6 cellular contexts compared by ENCODE assay signal in genomic region chr19:17394891-17395415, GRCh38. TPM values are rescaled to one million over a fixed set of nuclear protein-coding genes. Genes with fewer than 3 reads are reported as not detected.
DNase-seq lines count a peak whose midpoint lies in the region; TF ChIP-seq lines count a peak whose summit lies in the region.

No MANE protein-coding gene starts in this region.

- H3K79me2 ChIP-seq in fibroblast of lung (ENCODE audit: control insufficient read depth, insufficient read depth, low read length): no peaks in the 10 kb centered on the region

- no peaks in the 10 kb centered on the region for H4K20me1 ChIP-seq in fibroblast of lung (ENCODE audit: control insufficient read depth, extremely low read depth, insufficient read depth, low read length)

- H3K36me3 ChIP-seq in fibroblast of lung (ENCODE audit: control insufficient read depth, insufficient read depth, low read length): no peaks in the 10 kb centered on the region

- no peak overlapping the region for H3K9ac ChIP-seq in fibroblast of lung (ENCODE audit: insufficient read depth, low read length)

- no peak overlapping the region for H3K4me2 ChIP-seq in fibroblast of lung (ENCODE audit: extremely low read depth, insufficient read depth, low read length)

- H3K9me3 ChIP-seq in fibroblast of lung (ENCODE audit: control insufficient read depth, insufficient read depth, low read depth, low read length): no peaks in the 10 kb centered on the region

- H3K4me1 ChIP-seq in fibroblast of lung (ENCODE audit: control insufficient read depth, extremely low read depth, insufficient read depth, low read length): peaks cover 2% of the 10 kb centered on the region

- TF ChIP-seq CTCF in VCaP (conservative IDR thresholded peaks at IDR 0.05) (peak; percentile 71), fibroblast of lung (conservative IDR thresholded peaks at IDR 0.05 in 1 of 2, IDR thresholded peaks at IDR 0.05 in 1 of 2; ENCODE audit: low read depth in 1 of 2, low read length in 2 of 2) (peak; percentile 32 to 65)

- H2AFZ ChIP-seq in fibroblast of lung (ENCODE audit: low read length): no peak overlapping the region

- no peak overlapping the region for H3K4me3 ChIP-seq in fibroblast of lung (replicated peaks in 1 of 4; ENCODE audit: control extremely low read depth in 1 of 4, insufficient read depth in 1 of 4, low read depth in 3 of 4, low read length in 4 of 4)

- peaks cover 3% of the 10 kb centered on the region for H3K27me3 ChIP-seq in fibroblast of lung (ENCODE audit: control insufficient read depth, insufficient read depth, low read length)

- DNase-seq in DMS53 (lab: John Stamatoyannopoulos, UW) (peak; percentile 44), DMS53 treated with DMSO at 0.1 percent for 48 hours (lab: John Stamatoyannopoulos, UW; ENCODE audit: unreplicated experiment) (no peak), fibroblast of lung (ENCODE audit: low read depth in 2 of 2) (peak; percentile 27 to 52), COR-L47 (lab: John Stamatoyannopoulos, UW) (no peak)
- DNase-seq in stimulated activated CD4-positive, alpha-beta T cell treated with anti-CD3 and anti-CD28 coated beads, Interleukin-1b, Interleukin-23, amount 100 ng/mL, for 24 hours (ENCODE audit: low read depth in 4 of 4, low spot score in 1 of 4): peak in 3 of 4 experiments; percentile 53 to 69 (median 67)

- H3K27ac ChIP-seq in VCaP (no peak overlapping the region), fibroblast of lung (ENCODE audit: insufficient read depth, low read length) (no peak overlapping the region)

RNA-seq across cellular contexts. Expression of gene CCDC194, which starts 1.0 kb away (rescaled TPM):
- not detected in 2 replicates for total RNA-seq in fibroblast of lung
- not detected in 2 replicates for polyA plus RNA-seq in fibroblast of lung
- polyA plus RNA-seq in fibroblast of lung (2012): not detected in 2 replicates
- polyA minus RNA-seq in fibroblast of lung (ENCODE audit: low replicate concordance): not detected in 2 replicates

RNA-seq across cellular contexts. Expression of gene BST2, which starts 10.5 kb away (rescaled TPM):
- 4.3 and 4.6 TPM in 2 replicates for total RNA-seq in fibroblast of lung
- polyA plus RNA-seq in fibroblast of lung: 2.4 and 5.6 TPM in 2 replicates
- 2.7 and 5.0 TPM in 2 replicates for polyA plus RNA-seq in fibroblast of lung (2012)
- 3.0 TPM in 1 of 2 replicates, not detected in the other for polyA minus RNA-seq in fibroblast of lung (ENCODE audit: low replicate concordance)

RNA-seq across cellular contexts. Expression of gene PLVAP, which starts 17.8 kb away (rescaled TPM):
- total RNA-seq in fibroblast of lung: not detected in 2 replicates
- polyA plus RNA-seq in fibroblast of lung: not detected in 2 replicates
- polyA plus RNA-seq in fibroblast of lung (2012): not detected in 2 replicates
- polyA minus RNA-seq in fibroblast of lung (ENCODE audit: low replicate concordance): not detected in 2 replicates

RNA-seq across cellular contexts. Expression of gene MVB12A, which starts 24.9 kb away (rescaled TPM):
- 28.0 and 34.7 TPM in 2 replicates for total RNA-seq in fibroblast of lung
- 24.8 and 26.3 TPM in 2 replicates for polyA plus RNA-seq in fibroblast of lung
- polyA plus RNA-seq in fibroblast of lung (2012): 36.7 and 49.2 TPM in 2 replicates
- polyA minus RNA-seq in fibroblast of lung (ENCODE audit: low replicate concordance): 34.6 and 49.5 TPM in 2 replicates

RNA-seq across cellular contexts. Expression of gene TMEM221, which starts 53.5 kb away (rescaled TPM):
- under 0.01 and 0.17 TPM in 2 replicates for total RNA-seq in fibroblast of lung
- not detected in 2 replicates for polyA plus RNA-seq in fibroblast of lung
- 0.17 TPM in 1 of 2 replicates, not detected in the other for polyA plus RNA-seq in fibroblast of lung (2012)
- not detected in 2 replicates for polyA minus RNA-seq in fibroblast of lung (ENCODE audit: low replicate concordance)

Comparison
In these comparisons a context has a peak if more than half of its experiments do, and no peak if none do; other contexts are left out.
1. DNase-seq: peak in DMS53 (single experiment), fibroblast of lung (2 of 2) and stimulated activated CD4-positive, alpha-beta T cell treated with anti-CD3 and anti-CD28 coated beads, Interleukin-1b, Interleukin-23, amount 100 ng/mL, for 24 hours (3 of 4); none in DMS53 treated with DMSO at 0.1 percent for 48 hours (single experiment) and COR-L47 (single experiment).